In the genomic region with DNA sequence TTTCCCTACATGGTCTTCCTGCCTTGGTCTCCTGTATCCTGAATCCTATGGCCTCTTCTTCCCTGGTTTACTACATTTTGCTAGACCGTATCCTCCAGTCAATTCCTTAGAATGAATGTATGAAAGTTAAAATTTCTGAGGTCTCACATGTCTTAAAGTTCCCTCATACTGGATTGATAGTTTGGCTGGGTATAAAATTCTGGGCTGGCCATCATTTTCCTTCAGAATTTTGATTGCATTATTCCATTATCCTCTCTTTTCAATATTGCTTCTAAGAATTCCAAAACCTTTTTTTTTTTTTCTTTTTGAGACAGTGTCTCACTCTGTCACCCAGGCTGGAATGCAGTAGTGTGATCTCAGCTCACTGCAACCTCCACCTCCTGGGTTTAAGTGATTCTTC, we compare ENCODE assay signal across 31 cellular contexts. TPM values are rescaled to one million over a fixed set of nuclear protein-coding genes. Genes with fewer than 3 reads are reported as not detected.
"Had no signal": no experiment of that assay in that cellular context is flagged by ENCODE, and none has a peak within 500 bp of the region (broad histone marks: within the 10 kb centered on the region; RNA-seq: fewer than 3 reads in every experiment).

No MANE protein-coding gene starts in this region.

- H3K27ac Mint-ChIP-seq: naive thymus-derived CD8-positive, alpha-beta T cell; stimulated activated effector memory CD8-positive, alpha-beta T cell treated with anti-CD3 and anti-CD28 coated beads, Interleukin-12 subunit alpha, Interleukin-12 subunit beta, amount 100 ng/mL, for 72 hours; stimulated activated naive CD8-positive, alpha-beta T cell treated with anti-CD3 and anti-CD28 coated beads, Interleukin-15, Interleukin-2, amounts not matched to agents 100 ng/mL and 50 ng/mL, for 24 hours had no signal

- H3K36me3 ChIP-seq: lower lobe of right lung, pancreas, prostate gland, sigmoid colon, suprapubic skin, thoracic aorta, tibial artery, upper lobe of right lung had no signal

- H3K9me3 ChIP-seq: pancreas, prostate gland, suprapubic skin had no signal

- FAIRE-seq: islet of Langerhans, kidney, pancreas, small intestine, urothelium cell line had no signal

- H3K27me3 Mint-ChIP-seq: naive thymus-derived CD8-positive, alpha-beta T cell; stimulated activated naive CD8-positive, alpha-beta T cell treated with anti-CD3 and anti-CD28 coated beads, Interleukin-15, Interleukin-2, amounts not matched to agents 100 ng/mL and 50 ng/mL, for 24 hours had no signal

- H3K4me1 ChIP-seq: pancreas, prostate gland, tibial artery had no signal

- ATAC-seq: left colon; left lung; lower lobe of right lung; naive thymus-derived CD8-positive, alpha-beta T cell; pancreas; right cardiac atrium; stimulated activated effector memory CD8-positive, alpha-beta T cell treated with anti-CD3 and anti-CD28 coated beads, Interleukin-12 subunit alpha, Interleukin-12 subunit beta, amount 100 ng/mL, for 72 hours; upper lobe of right lung had no signal

- H3K27me3 ChIP-seq: left lung, pancreas, sigmoid colon, spleen, suprapubic skin, tibial artery, upper lobe of right lung had no signal

- H3K27ac ChIP-seq: left lung, lower lobe of right lung, pancreas, prostate gland, sigmoid colon, suprapubic skin, thoracic aorta, tibial artery, upper lobe of right lung had no signal

- H3K4me3 Mint-ChIP-seq: immature natural killer cell; stimulated activated effector memory CD8-positive, alpha-beta T cell treated with anti-CD3 and anti-CD28 coated beads, Interleukin-12 subunit alpha, Interleukin-12 subunit beta, amount 100 ng/mL, for 72 hours; stimulated activated naive CD8-positive, alpha-beta T cell treated with anti-CD3 and anti-CD28 coated beads, Interleukin-15, Interleukin-2, amounts not matched to agents 100 ng/mL and 50 ng/mL, for 24 hours had no signal

- DNase-seq: hypothalamus; immature natural killer cell; kidney; left colon; left lung; lower lobe of right lung; mammary epithelial cell; mesenchymal stem cell; naive thymus-derived CD8-positive, alpha-beta T cell; nucleus accumbens; pancreas; posterior cingulate gyrus; retina; right cardiac atrium; sigmoid colon; small intestine; spleen; stimulated activated CD4-positive, alpha-beta T cell treated with anti-CD3 and anti-CD28 coated beads, Interleukin-4, amount 100 ng/mL, for 24 hours; stimulated activated naive CD4-positive, alpha-beta T cell; tibial artery; trophoblast cell; upper lobe of right lung had no signal

- H3K4me3 ChIP-seq: left lung, lower lobe of right lung, pancreas, prostate gland, sigmoid colon, spleen, suprapubic skin, thoracic aorta, tibial artery, upper lobe of right lung had no signal

RNA-seq across cellular contexts. Expression of a gene that starts 10.8 kb away (rescaled TPM):
- polyA plus RNA-seq: neural cell had no signal

RNA-seq across cellular contexts. Expression of a gene that starts 23.1 kb away (rescaled TPM):
- total RNA-seq: mammary epithelial cell, osteoblast had no signal
- polyA plus RNA-seq: mammary epithelial cell, neural cell had no signal
